In genomic region chr3:9514956-9515355, GRCh38 we compare ENCODE assay signal across 41 cellular contexts. TPM values are rescaled to one million over a fixed set of nuclear protein-coding genes. Genes with fewer than 3 reads are reported as not detected.
"Had no signal": no experiment of that assay in that cellular context is flagged by ENCODE, and none has a peak within 500 bp of the region (broad histone marks: within the 10 kb centered on the region; RNA-seq: fewer than 3 reads in every experiment).

No MANE protein-coding gene starts in this region.

- H3K9me3 Mint-ChIP-seq: activated naive CD4-positive, alpha-beta T cell treated with anti-CD3 and anti-CD28 coated beads for 36 hours; activated naive CD4-positive, alpha-beta T cell treated with anti-CD3 and anti-CD28 coated beads, Interleukin-2, amount 10 ng/mL, durations not matched to agents 7 days and 5 days; activated naive CD4-positive, alpha-beta T cell treated with anti-CD3 and anti-CD28 coated beads, Interleukin-2, amount 50 U/mL, for 24 hours; activated naive CD4-positive, alpha-beta T cell treated with anti-CD3 and anti-CD28 coated beads, Interleukin-2, amount 50 U/mL, for 72 hours; activated naive CD8-positive, alpha-beta T cell treated with anti-CD3 and anti-CD28 coated beads for 36 hours; activated naive CD8-positive, alpha-beta T cell treated with anti-CD3 and anti-CD28 coated beads, Interleukin-2, amount 10 ng/mL, durations not matched to agents 7 days and 5 days; activated naive CD8-positive, alpha-beta T cell treated with anti-CD3 and anti-CD28 coated beads, Interleukin-2, amount 50 U/mL, for 24 hours; activated T-cell treated with anti-CD3 and anti-CD28 coated beads, Interleukin-2, amount 50 U/mL, for 24 hours; activated T-cell treated with anti-CD3 and anti-CD28 coated beads, Interleukin-2, amount 50 U/mL, for 4 hours; activated T-cell treated with anti-CD3 and anti-CD28 coated beads, Interleukin-2, amount 50 U/mL, for 72 hours; activated T-helper 1 cell treated with anti-CD3 and anti-CD28 coated beads, Interleukin-12 subunit alpha, Interleukin-12 subunit beta, Interleukin-2, Interleukin-4 antibody, amounts not matched to agents 30 ng/mL and 10 ng/mL and 1 ng/mL, durations not matched to agents 14 hours and 24 hours and 36 hours; activated T-helper 17 cell treated with anti-CD3 and anti-CD28 coated beads, Interleukin-2, amount 50 U/mL, for 72 hours; activated T-helper 2 cell treated with anti-CD3 and anti-CD28 coated beads, Interferon-gamma antibody, Interleukin-2, Interleukin-4, amounts not matched to agents 10 μg/mL and 5 μg/mL and 100 μg/mL, durations not matched to agents 14 hours and 24 hours and 36 hours; central memory CD8-positive, alpha-beta T cell had no signal

- H3K4me3 ChIP-seq: adrenal gland, ascending aorta, body of pancreas, breast epithelium, cardiac muscle cell had no signal

- ATAC-seq: activated naive CD4-positive, alpha-beta T cell treated with anti-CD3 and anti-CD28 coated beads, Interleukin-2, amount 50 U/mL, for 72 hours; activated naive CD8-positive, alpha-beta T cell treated with anti-CD3 and anti-CD28 coated beads, Interleukin-2, amount 50 U/mL, for 24 hours; activated T-cell treated with anti-CD3 and anti-CD28 coated beads, Interleukin-2, amount 50 U/mL, for 4 hours; activated T-cell treated with anti-CD3 and anti-CD28 coated beads, Interleukin-2, amount 50 U/mL, for 72 hours; activated T-helper 17 cell treated with anti-CD3 and anti-CD28 coated beads, Interleukin-2, amount 50 U/mL, for 72 hours; body of pancreas had no signal

- DNase-seq: activated effector memory CD4-positive, alpha-beta T cell treated with anti-CD3 and anti-CD28 coated beads, Interleukin-2, amount 50 U/mL, for 16 hours; activated effector memory CD4-positive, alpha-beta T cell treated with Interleukin-2 at 50 U/mL for 16 hours; activated gamma-delta T cell; activated gamma-delta T cell treated with Interleukin-2 at 50 U/mL for 16 hours; activated naive CD4-positive, alpha-beta T cell; activated naive CD4-positive, alpha-beta T cell treated with anti-CD3 and anti-CD28 coated beads for 36 hours; activated naive CD4-positive, alpha-beta T cell treated with anti-CD3 and anti-CD28 coated beads, Interleukin-2, amount 10 ng/mL, durations not matched to agents 7 days and 5 days; activated naive CD4-positive, alpha-beta T cell treated with anti-CD3 and anti-CD28 coated beads, Interleukin-2, amount 50 U/mL, for 16 hours; activated naive CD4-positive, alpha-beta T cell treated with Interleukin-2 at 50 U/mL for 16 hours; activated naive CD8-positive, alpha-beta T cell treated with anti-CD3 and anti-CD28 coated beads for 36 hours; activated naive CD8-positive, alpha-beta T cell treated with anti-CD3 and anti-CD28 coated beads, Interleukin-2, amount 10 ng/mL, durations not matched to agents 7 days and 5 days; activated naive CD8-positive, alpha-beta T cell treated with anti-CD3 and anti-CD28 coated beads, Interleukin-2, amount 50 U/mL, for 24 hours; activated T-cell treated with anti-CD3 and anti-CD28 coated beads, Interleukin-2, amount 50 U/mL, for 1 hour; activated T-cell treated with anti-CD3 and anti-CD28 coated beads, Interleukin-2, amount 50 U/mL, for 24 hours; activated T-cell treated with anti-CD3 and anti-CD28 coated beads, Interleukin-2, amount 50 U/mL, for 4 hours; activated T-cell treated with anti-CD3 and anti-CD28 coated beads, Interleukin-2, amount 50 U/mL, for 48 hours; activated T-cell treated with anti-CD3 and anti-CD28 coated beads, Interleukin-2, amount 50 U/mL, for 72 hours; adrenal gland; amniotic stem cell; amygdala; anterior cingulate cortex; aorta; body of pancreas; brain microvascular endothelial cell; caudate nucleus; central memory CD4-positive, alpha-beta T cell; cerebellar nuclear complex had no signal

- H3K4me3 Mint-ChIP-seq: activated naive CD4-positive, alpha-beta T cell treated with anti-CD3 and anti-CD28 coated beads for 36 hours; activated naive CD4-positive, alpha-beta T cell treated with anti-CD3 and anti-CD28 coated beads, Interleukin-2, amount 10 ng/mL, durations not matched to agents 7 days and 5 days; activated naive CD4-positive, alpha-beta T cell treated with anti-CD3 and anti-CD28 coated beads, Interleukin-2, amount 50 U/mL, for 24 hours; activated naive CD8-positive, alpha-beta T cell; activated naive CD8-positive, alpha-beta T cell treated with anti-CD3 and anti-CD28 coated beads for 36 hours; activated naive CD8-positive, alpha-beta T cell treated with anti-CD3 and anti-CD28 coated beads, Interleukin-2, amount 10 ng/mL, durations not matched to agents 7 days and 5 days; activated naive CD8-positive, alpha-beta T cell treated with anti-CD3 and anti-CD28 coated beads, Interleukin-2, amount 50 U/mL, for 24 hours; activated T-cell treated with anti-CD3 and anti-CD28 coated beads, Interleukin-2, amount 50 U/mL, for 24 hours; activated T-cell treated with anti-CD3 and anti-CD28 coated beads, Interleukin-2, amount 50 U/mL, for 4 hours; activated T-cell treated with anti-CD3 and anti-CD28 coated beads, Interleukin-2, amount 50 U/mL, for 72 hours; activated T-helper 1 cell treated with anti-CD3 and anti-CD28 coated beads, Interleukin-12 subunit alpha, Interleukin-12 subunit beta, Interleukin-2, Interleukin-4 antibody, amounts not matched to agents 30 ng/mL and 10 ng/mL and 1 ng/mL, durations not matched to agents 14 hours and 24 hours and 36 hours; activated T-helper 17 cell treated with anti-CD3 and anti-CD28 coated beads, Interleukin-2, amount 50 U/mL, for 72 hours; brain; central memory CD8-positive, alpha-beta T cell had no signal

- H3K4me1 Mint-ChIP-seq: activated naive CD4-positive, alpha-beta T cell treated with anti-CD3 and anti-CD28 coated beads, Interleukin-2, amount 10 ng/mL, durations not matched to agents 7 days and 5 days; activated naive CD4-positive, alpha-beta T cell treated with anti-CD3 and anti-CD28 coated beads, Interleukin-2, amount 50 U/mL, for 24 hours; activated naive CD8-positive, alpha-beta T cell treated with anti-CD3 and anti-CD28 coated beads for 36 hours; activated naive CD8-positive, alpha-beta T cell treated with anti-CD3 and anti-CD28 coated beads, Interleukin-2, amount 10 ng/mL, durations not matched to agents 7 days and 5 days; activated naive CD8-positive, alpha-beta T cell treated with anti-CD3 and anti-CD28 coated beads, Interleukin-2, amount 50 U/mL, for 24 hours; activated T-helper 17 cell treated with anti-CD3 and anti-CD28 coated beads, Interleukin-2, amount 50 U/mL, for 72 hours; brain; central memory CD8-positive, alpha-beta T cell had no signal

- H3K27ac Mint-ChIP-seq: activated naive CD4-positive, alpha-beta T cell treated with anti-CD3 and anti-CD28 coated beads for 36 hours; activated naive CD4-positive, alpha-beta T cell treated with anti-CD3 and anti-CD28 coated beads, Interleukin-2, amount 10 ng/mL, durations not matched to agents 7 days and 5 days; activated naive CD4-positive, alpha-beta T cell treated with anti-CD3 and anti-CD28 coated beads, Interleukin-2, amount 50 U/mL, for 24 hours; activated naive CD4-positive, alpha-beta T cell treated with anti-CD3 and anti-CD28 coated beads, Interleukin-2, amount 50 U/mL, for 72 hours; activated naive CD8-positive, alpha-beta T cell; activated naive CD8-positive, alpha-beta T cell treated with anti-CD3 and anti-CD28 coated beads for 36 hours; activated naive CD8-positive, alpha-beta T cell treated with anti-CD3 and anti-CD28 coated beads, Interleukin-2, amount 10 ng/mL, durations not matched to agents 7 days and 5 days; activated naive CD8-positive, alpha-beta T cell treated with anti-CD3 and anti-CD28 coated beads, Interleukin-2, amount 50 U/mL, for 24 hours; activated T-cell treated with anti-CD3 and anti-CD28 coated beads, Interleukin-2, amount 50 U/mL, for 24 hours; activated T-cell treated with anti-CD3 and anti-CD28 coated beads, Interleukin-2, amount 50 U/mL, for 72 hours; activated T-helper 1 cell treated with anti-CD3 and anti-CD28 coated beads, Interleukin-12 subunit alpha, Interleukin-12 subunit beta, Interleukin-2, Interleukin-4 antibody, amounts not matched to agents 30 ng/mL and 10 ng/mL and 1 ng/mL, durations not matched to agents 14 hours and 24 hours and 36 hours; activated T-helper 17 cell treated with anti-CD3 and anti-CD28 coated beads, Interleukin-2, amount 50 U/mL, for 72 hours; activated T-helper 2 cell treated with anti-CD3 and anti-CD28 coated beads, Interferon-gamma antibody, Interleukin-2, Interleukin-4, amounts not matched to agents 10 μg/mL and 5 μg/mL and 100 μg/mL, durations not matched to agents 14 hours and 24 hours and 36 hours; brain had no signal

- H3K36me3 ChIP-seq: adrenal gland, ascending aorta, brain microvascular endothelial cell, breast epithelium, cardiac muscle cell had no signal

- H3K27me3 ChIP-seq: adrenal gland, ascending aorta, body of pancreas, cardiac muscle cell had no signal

- H3K36me3 Mint-ChIP-seq: activated naive CD4-positive, alpha-beta T cell treated with anti-CD3 and anti-CD28 coated beads, Interleukin-2, amount 10 ng/mL, durations not matched to agents 7 days and 5 days; activated naive CD4-positive, alpha-beta T cell treated with anti-CD3 and anti-CD28 coated beads, Interleukin-2, amount 50 U/mL, for 24 hours; activated naive CD4-positive, alpha-beta T cell treated with anti-CD3 and anti-CD28 coated beads, Interleukin-2, amount 50 U/mL, for 72 hours; activated naive CD8-positive, alpha-beta T cell; activated naive CD8-positive, alpha-beta T cell treated with anti-CD3 and anti-CD28 coated beads for 36 hours; activated naive CD8-positive, alpha-beta T cell treated with anti-CD3 and anti-CD28 coated beads, Interleukin-2, amount 10 ng/mL, durations not matched to agents 7 days and 5 days had no signal

- H3K4me1 ChIP-seq: adrenal gland, ascending aorta, body of pancreas, breast epithelium had no signal

- H3K27ac ChIP-seq: adrenal gland, ascending aorta, body of pancreas, brain microvascular endothelial cell, breast epithelium, cardiac muscle cell had no signal

- H3K9me3 ChIP-seq: adrenal gland, ascending aorta, body of pancreas, breast epithelium had no signal

RNA-seq across cellular contexts. Expression of gene LHFPL4, which starts 38.7 kb away (rescaled TPM):
- total RNA-seq: activated naive CD4-positive, alpha-beta T cell treated with anti-CD3 and anti-CD28 coated beads for 36 hours; activated naive CD4-positive, alpha-beta T cell treated with anti-CD3 and anti-CD28 coated beads, Interleukin-2, amount 50 U/mL, for 72 hours; activated naive CD8-positive, alpha-beta T cell treated with anti-CD3 and anti-CD28 coated beads for 36 hours; activated naive CD8-positive, alpha-beta T cell treated with anti-CD3 and anti-CD28 coated beads, Interleukin-2, amount 10 ng/mL, durations not matched to agents 7 days and 5 days; activated T-cell treated with anti-CD3 and anti-CD28 coated beads, Interleukin-2, amount 50 U/mL, for 4 hours; activated T-cell treated with anti-CD3 and anti-CD28 coated beads, Interleukin-2, amount 50 U/mL, for 72 hours; activated T-helper 1 cell treated with anti-CD3 and anti-CD28 coated beads, Interleukin-12 subunit alpha, Interleukin-12 subunit beta, Interleukin-2, Interleukin-4 antibody, amounts not matched to agents 30 ng/mL and 10 ng/mL and 1 ng/mL, durations not matched to agents 14 hours and 24 hours and 36 hours; activated T-helper 17 cell treated with anti-CD3 and anti-CD28 coated beads, Interleukin-2, amount 50 U/mL, for 72 hours; activated T-helper 2 cell treated with anti-CD3 and anti-CD28 coated beads, Interferon-gamma antibody, Interleukin-2, Interleukin-4, amounts not matched to agents 10 μg/mL and 5 μg/mL and 100 μg/mL, durations not matched to agents 14 hours and 24 hours and 36 hours; aorta; ascending aorta; breast epithelium; bronchial epithelial cell; cardiac muscle cell; cardiac septum; chondrocyte had no signal
